ENCODE assay signal across 11 cellular contexts in the genomic region with DNA sequence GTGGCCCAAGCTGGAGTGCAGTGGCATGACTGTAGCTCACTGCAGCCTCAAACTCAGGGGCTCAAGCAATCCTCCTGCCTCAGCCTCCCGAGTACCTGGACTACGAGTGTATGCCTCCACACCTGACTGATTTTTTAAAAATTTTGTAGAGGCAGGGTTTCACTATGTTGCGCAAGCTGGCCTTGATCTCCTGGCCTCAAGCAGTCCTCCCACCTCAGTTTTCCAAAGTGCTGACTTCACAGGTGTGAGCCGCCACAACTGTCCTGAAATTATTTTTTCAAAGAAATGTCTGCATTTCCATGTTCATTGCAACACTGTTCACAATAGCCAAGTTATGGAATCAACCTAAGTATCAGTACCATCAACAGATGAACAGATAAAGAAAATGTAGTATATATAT.
"Had no signal": no experiment of that assay in that cellular context is flagged by ENCODE, and none has a peak within 500 bp of the region (broad histone marks: within the 10 kb centered on the region; RNA-seq: fewer than 3 reads in every experiment).

No MANE protein-coding gene starts in this region.

- ATAC-seq: GM23338, HCT116 had no signal

- FAIRE-seq: H1, H54 had no signal

- H3K4me2 ChIP-seq: GM23338 had no signal

- H3K9ac ChIP-seq: GM23248 had no signal

- DNase-seq: GM23248, GOT3, H7, H9, HCEC 1CT, HFFc6 had no signal

- H3K4me3 ChIP-seq: GM23248, GM23338, HAP-1 had no signal

- H3K27ac ChIP-seq: GM23248 had no signal

- H3K9me3 ChIP-seq: HAP-1 had no signal

- H3K4me1 ChIP-seq: HAP-1 had no signal

- H3K36me3 ChIP-seq: HAP-1 had no signal

- H2AFZ ChIP-seq: GM23248, GM23338 had no signal
